Comparison of ENCODE assay signal across 20 cellular contexts in genomic region chr12:103647267-103647666, GRCh38.
DNase-seq lines count a peak whose midpoint lies in the region; ATAC-seq and TF ChIP-seq lines count a peak whose summit lies in the region.
"Had no signal": no experiment of that assay in that cellular context is flagged by ENCODE, and none has a peak within 500 bp of the region (broad histone marks: within the 10 kb centered on the region; RNA-seq: fewer than 3 reads in every experiment).

No MANE protein-coding gene starts in this region.

- POLR2A ChIA-PET in SK-N-SH (lab: Yijun Ruan, JAX), result no interaction called here

- no peak overlapping the region for H3K4me3 ChIP-seq in right atrium auricular region
- no peak overlapping the region for H3K4me3 ChIP-seq in SK-N-SH (ENCODE audit: low read depth in 2 of 2, low read length in 1 of 2)
- no peak overlapping the region for H3K4me3 ChIP-seq in fibroblast of villous mesenchyme (ENCODE audit: low read depth, low read length)
- H3K4me3 ChIP-seq: coronary artery, uterus had no signal

- H3K27ac ChIP-seq in right atrium auricular region (no peak overlapping the region), SK-N-SH (ENCODE audit: low read depth in 2 of 2, low read length in 1 of 2) (no peak overlapping the region)
- H3K27ac ChIP-seq: coronary artery, neutrophil, uterus had no signal

- H3K9me2 ChIP-seq in SK-N-SH, result no peaks in the 10 kb centered on the region

- no peak for TF ChIP-seq RAD21 in SK-N-SH (IDR thresholded peaks at IDR 0.05; ENCODE audit: low read length)

- no peak for DNase-seq in Right ventricle myocardium superior
- DNase-seq in right atrium auricular region (ENCODE audit: low spot score), result no peak
- no peak for DNase-seq in SK-N-SH
- peak; percentile 26 for DNase-seq in fibroblast of villous mesenchyme (ENCODE audit: low read depth)
- peak; percentile 39 for DNase-seq in superior temporal gyrus (ENCODE audit: extremely low spot score)
- DNase-seq in GM13977 (ENCODE audit: low spot score), result no peak
- DNase-seq: ACHN; activated CD4-positive, alpha-beta T cell treated with anti-CD3 and anti-CD28 coated beads, Interleukin-2, amount 50 U/mL, for 1 hour; activated gamma-delta T cell treated with Interleukin-2 at 50 U/mL for 16 hours; glutamatergic neuron; H9; KG1; NCI-H2029 treated with DMSO at 0.1 percent for 48 hours; stimulated activated CD4-positive, alpha-beta T cell treated with anti-CD3 and anti-CD28 coated beads, Interleukin-12 subunit alpha, Interleukin-12 subunit beta, amount 100 ng/mL, for 4 hours; T-helper 2 cell; uterus had no signal

- in situ Hi-C loops in GM13977 (cut with MboI; ENCODE audit: low pct_unique_long_range_greater_than_20kb, low sequenced_read_pairs, unreplicated experiment), result no loop called here

- CTCF ChIA-PET in SK-N-SH (lab: Yijun Ruan, JAX), result interaction anchor here (0.6 kb wide), 1 partner anchor 15 kb away, joined by 3 read pairs; no protein-coding TSS in a partner anchor

- H2AFZ ChIP-seq in SK-N-SH (ENCODE audit: low read depth), result no peak overlapping the region

- 0% methylated on average over 2 of the region's 2 CpGs for WGBS in SK-N-SH (ENCODE audit: low lambda C conversion rate)

- no peaks in the 10 kb centered on the region for H3K27me3 ChIP-seq in right atrium auricular region
- no peaks in the 10 kb centered on the region; the same call in 1 of the 2 replicates for H3K27me3 ChIP-seq in SK-N-SH (ENCODE audit: insufficient read depth)
- H3K27me3 ChIP-seq: uterus had no signal

- TF ChIP-seq EP300 in SK-N-SH (IDR thresholded peaks at IDR 0.05; ENCODE audit: borderline replicate concordance in 1 of 2, low read depth in 1 of 2, low read length in 1 of 2), result no peak

- no peaks in the 10 kb centered on the region for H3F3A ChIP-seq in SK-N-SH (replicated peaks; ENCODE audit: insufficient read depth)

- intact Hi-C loops in Right ventricle myocardium superior (cut with DNase I), result no loop called here

- H3K9me3 ChIP-seq in right atrium auricular region, result no peaks in the 10 kb centered on the region
- no peaks in the 10 kb centered on the region for H3K9me3 ChIP-seq in SK-N-SH
- H3K9me3 ChIP-seq: neutrophil, uterus had no signal

- ATAC-seq in Right ventricle myocardium superior (ENCODE audit: poor library complexity) (peak; percentile 36), GM21360 (IDR thresholded peaks at IDR 0.05; ENCODE audit: unreplicated experiment) (no peak), HG03135 (IDR thresholded peaks at IDR 0.05; ENCODE audit: unreplicated experiment) (no peak)

- H3K36me3 ChIP-seq in right atrium auricular region (no peaks in the 10 kb centered on the region), SK-N-SH (replicated peaks in 1 of 2; ENCODE audit: control insufficient read depth in 1 of 2, insufficient read depth in 2 of 2, low read length in 1 of 2) (no peaks in the 10 kb centered on the region)
- H3K36me3 ChIP-seq: neutrophil, uterus had no signal

- no peaks in the 10 kb centered on the region for H4K20me1 ChIP-seq in SK-N-SH (ENCODE audit: insufficient read depth)

- H3K79me2 ChIP-seq in SK-N-SH (ENCODE audit: insufficient read depth), result no peaks in the 10 kb centered on the region

- no peak overlapping the region for H3K9ac ChIP-seq in SK-N-SH

- no peak for TF ChIP-seq CTCF in right atrium auricular region (IDR thresholded peaks at IDR 0.05)
- no peak for TF ChIP-seq CTCF in SK-N-SH (IDR thresholded peaks at IDR 0.05)
- no peak for TF ChIP-seq CTCF in fibroblast of villous mesenchyme (IDR thresholded peaks at IDR 0.05; ENCODE audit: insufficient read depth, low read depth, low read length)
- no peak for TF ChIP-seq CTCF in GM13977 (IDR thresholded peaks at IDR 0.05; ENCODE audit: extremely low read depth, insufficient read depth, missing control alignments)

- 0 out of 2 replicates have a peak overlapping the region, but pooled peaks have one; percentile 16 for H3K4me2 ChIP-seq in SK-N-SH

- H3K4me1 ChIP-seq in right atrium auricular region (no peaks in the 10 kb centered on the region), SK-N-SH (ENCODE audit: control insufficient read depth in 1 of 2, insufficient read depth in 2 of 2, low read depth in 1 of 2, low read length in 1 of 2) (no peaks in the 10 kb centered on the region)
- H3K4me1 ChIP-seq: uterus had no signal

TF ChIP-seq in SK-N-SH, 30 proteins besides CTCF, POLR2A, EP300 and RAD21:
- TF ChIP-seq FOSL2 (IDR thresholded peaks at IDR 0.05; ENCODE audit: borderline replicate concordance, low read depth) (peak; percentile 7; the same call in 1 of the 2 replicates), PBX3 (IDR thresholded peaks at IDR 0.05) (peak; percentile 77), EZH2phosphoT487 (IDR thresholded peaks at IDR 0.05; ENCODE audit: borderline replicate concordance, low read depth) (no peak), NFIC (IDR thresholded peaks at IDR 0.05; ENCODE audit: borderline replicate concordance) (peak; percentile 74)
- TF ChIP-seq, protein P1, sequence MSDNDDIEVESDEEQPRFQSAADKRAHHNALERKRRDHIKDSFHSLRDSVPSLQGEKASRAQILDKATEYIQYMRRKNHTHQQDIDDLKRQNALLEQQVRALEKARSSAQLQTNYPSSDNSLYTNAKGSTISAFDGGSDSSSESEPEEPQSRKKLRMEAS (IDR thresholded peaks at IDR 0.05; ENCODE audit: low read depth), result 0 out of 2 replicates have a peak, but pooled peaks have one; percentile 11
- TF ChIP-seq, protein P2, sequence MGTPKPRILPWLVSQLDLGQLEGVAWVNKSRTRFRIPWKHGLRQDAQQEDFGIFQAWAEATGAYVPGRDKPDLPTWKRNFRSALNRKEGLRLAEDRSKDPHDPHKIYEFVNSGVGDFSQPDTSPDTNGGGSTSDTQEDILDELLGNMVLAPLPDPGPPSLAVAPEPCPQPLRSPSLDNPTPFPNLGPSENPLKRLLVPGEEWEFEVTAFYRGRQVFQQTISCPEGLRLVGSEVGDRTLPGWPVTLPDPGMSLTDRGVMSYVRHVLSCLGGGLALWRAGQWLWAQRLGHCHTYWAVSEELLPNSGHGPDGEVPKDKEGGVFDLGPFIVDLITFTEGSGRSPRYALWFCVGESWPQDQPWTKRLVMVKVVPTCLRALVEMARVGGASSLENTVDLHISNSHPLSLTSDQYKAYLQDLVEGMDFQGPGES (IDR thresholded peaks at IDR 0.05; ENCODE audit: low read depth, low read length), result no peak

Comparison
In these comparisons a context has a peak if more than half of its experiments do, and no peak if none do; other contexts are left out.
1. DNase-seq: peak in fibroblast of villous mesenchyme (single experiment) and superior temporal gyrus (single experiment); none in Right ventricle myocardium superior (single experiment), right atrium auricular region (single experiment), SK-N-SH (single experiment) and GM13977 (single experiment).